ENCODE assay signal across 16 cellular contexts in genomic region chr9:34037626-34038025, GRCh38.
"Had no signal": no experiment of that assay in that cellular context is flagged by ENCODE, and none has a peak within 500 bp of the region (broad histone marks: within the 10 kb centered on the region; RNA-seq: fewer than 3 reads in every experiment).

No MANE protein-coding gene starts in this region.

- H3K9ac ChIP-seq: parathyroid adenoma had no signal

- H3K4me1 ChIP-seq: ascending aorta, breast epithelium, parathyroid adenoma had no signal

- H2AFZ ChIP-seq: parathyroid adenoma had no signal

- DNase-seq: activated CD4-positive, alpha-beta T cell treated with anti-CD3 and anti-CD28 coated beads, Interleukin-2, amount 50 U/mL, for 4 hours; activated CD4-positive, CD25-positive, alpha-beta regulatory T cell treated with anti-CD3 and anti-CD28 coated beads, Interleukin-2, amount 50 U/mL, for 72 hours; activated naive CD4-positive, alpha-beta T cell; activated naive CD8-positive, alpha-beta T cell treated with anti-CD3 and anti-CD28 coated beads, Interleukin-2, amount 50 U/mL, for 24 hours; activated T-cell treated with anti-CD3 and anti-CD28 coated beads for 4 hours; cerebellar nuclear complex; dermis blood vessel endothelial cell; naive thymus-derived CD8-positive, alpha-beta T cell; stimulated activated CD4-positive, alpha-beta T cell treated with anti-CD3 and anti-CD28 coated beads, Interleukin-1b, Interleukin-23, amount 100 ng/mL, for 48 hours; stomach; T-helper 9 cell had no signal

- ATAC-seq: activated naive CD8-positive, alpha-beta T cell treated with anti-CD3 and anti-CD28 coated beads, Interleukin-2, amount 50 U/mL, for 24 hours; left lobe of liver; naive thymus-derived CD8-positive, alpha-beta T cell had no signal

- H3K4me3 ChIP-seq: ascending aorta, breast epithelium, stomach, thoracic aorta had no signal

- H3K27me3 ChIP-seq: ascending aorta, breast epithelium, stomach had no signal

- H3K27ac ChIP-seq: ascending aorta, breast epithelium, parathyroid adenoma, stomach, thoracic aorta had no signal

- H3K36me3 ChIP-seq: ascending aorta, breast epithelium, thoracic aorta had no signal

- H3K9me3 ChIP-seq: ascending aorta, breast epithelium, stomach, thoracic aorta had no signal
